1 cellular context compared by ENCODE assay signal in genomic region chr9:76603448-76603895, GRCh38.
TF ChIP-seq lines count a peak whose summit lies in the region.

No MANE protein-coding gene starts in this region.

TF ChIP-seq in GM23338, 12 proteins besides CTCF, POLR2A, EP300 and RAD21 (continued from another document):
- no peak for TF ChIP-seq ZNF462 (CRISPR knock-in tag; IDR thresholded peaks at IDR 0.05)
- no peak for TF ChIP-seq STAT1 (IDR thresholded peaks at IDR 0.05; ENCODE audit: unreplicated experiment)
- TF ChIP-seq EZH2phosphoT487 (IDR thresholded peaks at IDR 0.05; ENCODE audit: unreplicated experiment), result no peak
- TF ChIP-seq JUNB (IDR thresholded peaks at IDR 0.05; ENCODE audit: unreplicated experiment), result no peak
- TF ChIP-seq ZNF114 (CRISPR knock-in tag; IDR thresholded peaks at IDR 0.05), result no peak
- no peak for TF ChIP-seq ZNF331 (CRISPR knock-in tag; IDR thresholded peaks at IDR 0.05; ENCODE audit: low read depth)
- TF ChIP-seq REST (IDR thresholded peaks at IDR 0.05; ENCODE audit: unreplicated experiment), result no peak
- TF ChIP-seq EZH2 (IDR thresholded peaks at IDR 0.05; ENCODE audit: low read depth, unreplicated experiment), result no peak
